Comparison of ENCODE assay signal across 24 cellular contexts in the genomic region with DNA sequence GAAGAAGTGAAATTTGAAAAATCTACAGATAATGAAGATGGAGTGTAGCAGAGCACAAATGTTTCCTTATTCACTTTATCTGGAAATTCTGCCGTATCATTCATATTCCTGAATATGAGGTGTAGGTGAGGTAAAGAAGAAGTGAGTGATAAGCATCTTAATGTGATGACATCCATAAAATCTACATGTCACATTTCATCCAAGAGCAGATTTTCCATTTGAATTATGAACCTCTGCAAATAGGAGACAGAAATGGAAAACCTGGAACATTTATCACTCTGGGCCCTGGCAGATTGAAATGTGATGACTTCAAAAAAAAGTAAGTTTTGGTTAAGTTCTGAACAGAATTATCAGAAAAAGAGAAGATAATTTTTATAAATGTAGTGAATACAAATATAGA.
"Had no signal": no experiment of that assay in that cellular context is flagged by ENCODE, and none has a peak within 500 bp of the region (broad histone marks: within the 10 kb centered on the region; RNA-seq: fewer than 3 reads in every experiment).

No MANE protein-coding gene starts in this region.

- H3K27me3 ChIP-seq: stomach, suprapubic skin, testis, thyroid gland, tibial artery, tibial nerve, transverse colon, upper lobe of left lung, upper lobe of right lung, uterus, vagina had no signal

- H3K4me1 ChIP-seq: stomach, suprapubic skin, testis, thyroid gland, tibial artery, tibial nerve, transverse colon, upper lobe of left lung, upper lobe of right lung, uterus, vagina had no signal

- H3K4me3 ChIP-seq: stomach, suprapubic skin, testis, thoracic aorta, thyroid gland, tibial artery, tibial nerve, transverse colon, upper lobe of left lung, upper lobe of right lung, uterus, vagina had no signal

- H3K36me3 ChIP-seq: stomach, suprapubic skin, thoracic aorta, thyroid gland, tibial artery, tibial nerve, transverse colon, upper lobe of left lung, upper lobe of right lung, uterus, vagina had no signal

- H3K9me3 ChIP-seq: suprapubic skin, testis, thoracic aorta, thyroid gland, tibial nerve, transverse colon, upper lobe of right lung, uterus, vagina had no signal

- H3K27ac ChIP-seq: stomach, suprapubic skin, testis, thoracic aorta, thyroid gland, tibial artery, tibial nerve, transverse colon, upper lobe of left lung, upper lobe of right lung, uterus, vagina had no signal

- DNase-seq: stimulated activated CD4-positive, alpha-beta T cell treated with anti-CD3 and anti-CD28 coated beads, Interleukin-2, amount 100 ng/mL, for 48 hours; stimulated activated CD4-positive, alpha-beta T cell treated with anti-CD3 and anti-CD28 coated beads, Interleukin-4, amount 100 ng/mL, for 1 hour; stimulated activated CD4-positive, alpha-beta T cell treated with anti-CD3 and anti-CD28 coated beads, Interleukin-4, amount 100 ng/mL, for 24 hours; stimulated activated CD4-positive, alpha-beta T cell treated with anti-CD3 and anti-CD28 coated beads, Interleukin-4, amount 100 ng/mL, for 4 hours; stimulated activated CD8-positive, alpha-beta memory T cell treated with anti-CD3 and anti-CD28 coated beads, Interleukin-4, amount 100 ng/mL, for 48 hours; stimulated activated naive B cell treated with anti-CD40 and anti-IgM and Interleukin-4, amounts not matched to agents 10 μg/mL and 1 μg/mL and 100 μg/mL, for 72 hours; stimulated activated naive CD4-positive, alpha-beta T cell; stimulated activated naive CD4-positive, alpha-beta T cell treated with Interleukin-2 at 50 U/mL for 16 hours; stimulated activated naive CD8-positive, alpha-beta T cell treated with anti-CD3 and anti-CD28 coated beads, Interleukin-15, amount 100 ng/mL, for 72 hours; stimulated activated naive CD8-positive, alpha-beta T cell treated with anti-CD3 and anti-CD28 coated beads, Interleukin-15, Interleukin-2, amounts not matched to agents 100 U/mL and 50 U/mL, for 24 hours; stomach; substantia nigra; testis; thyroid gland; tibial artery; transverse colon; upper lobe of left lung; upper lobe of right lung; uterus had no signal

- FAIRE-seq: urothelium cell line had no signal
